ENCODE assay signal across 19 cellular contexts in genomic region chr17:69997332-69997731, GRCh38.
DNase-seq lines count a peak whose midpoint lies in the region; ATAC-seq, FAIRE-seq and TF ChIP-seq lines count a peak whose summit lies in the region.
"Had no signal": no experiment of that assay in that cellular context is flagged by ENCODE, and none has a peak within 500 bp of the region (broad histone marks: within the 10 kb centered on the region; RNA-seq: fewer than 3 reads in every experiment).

No MANE protein-coding gene starts in this region.

- no peaks in the 10 kb centered on the region for H3K4me1 ChIP-seq in mucosa of descending colon (ENCODE audit: low read depth)
- H3K4me1 ChIP-seq: upper lobe of left lung had no signal

- ATAC-seq in mucosa of descending colon (peak; percentile 91), GM19467 (IDR thresholded peaks at IDR 0.05; ENCODE audit: unreplicated experiment) (no peak)
- ATAC-seq: HCT116, right cardiac atrium had no signal

- intact Hi-C loops in mucosa of descending colon (cut with DNase I, micrococcal nuclease) (no loop called here), posterior vena cava (cut with DNase I) (no loop called here)

- H3K9me3 ChIP-seq in mucosa of descending colon, result no peaks in the 10 kb centered on the region

- no peaks in the 10 kb centered on the region for H3K36me3 ChIP-seq in mucosa of descending colon (ENCODE audit: low read depth)
- H3K36me3 ChIP-seq: heart left ventricle, upper lobe of left lung had no signal

- H3K4me3 ChIP-seq in epithelial cell of esophagus (ENCODE audit: low read length), result no peak overlapping the region
- no peak overlapping the region for H3K4me3 ChIP-seq in mucosa of descending colon
- H3K4me3 ChIP-seq: heart left ventricle, upper lobe of left lung had no signal

- DNase-seq in DMS53 treated with DMSO at 0.1 percent for 48 hours (lab: John Stamatoyannopoulos, UW; ENCODE audit: unreplicated experiment) (peak; percentile 32), RCC 7860 (ENCODE audit: low spot score) (peak; percentile 9), epithelial cell of esophagus (ENCODE audit: low read depth) (peak; percentile 66), mucosa of descending colon (peak in 1 of 3 donors; percentile 3), COLO829 (ENCODE audit: low spot score) (no peak), posterior vena cava (ENCODE audit: low spot score) (no peak), NCI-H2227 treated with DMSO at 0.1 percent for 48 hours (lab: John Stamatoyannopoulos, UW) (no peak)
- DNase-seq: activated naive CD4-positive, alpha-beta T cell treated with Interleukin-2 at 50 U/mL for 16 hours; activated T-cell treated with anti-CD3 and anti-CD28 coated beads for 4 hours; aorta; CD4-positive, alpha-beta memory T cell; cortex of kidney; heart left ventricle; NCI-H1930; right cardiac atrium; upper lobe of left lung had no signal

- TF ChIP-seq CTCF in epithelial cell of esophagus (IDR thresholded peaks at IDR 0.05; ENCODE audit: insufficient read depth, low read depth, low read length, missing control alignments) (no peak), mucosa of descending colon (IDR thresholded peaks at IDR 0.05) (no peak)

- FAIRE-seq in RCC 7860 (lab: Jason Lieb, UNC), result no peak
- FAIRE-seq: islet of Langerhans had no signal

Comparison
In these comparisons a context has a peak if more than half of its experiments do, and no peak if none do; other contexts are left out.
1. DNase-seq: peak in DMS53 treated with DMSO at 0.1 percent for 48 hours (single experiment), RCC 7860 (single experiment) and epithelial cell of esophagus (single experiment); none in COLO829 (single experiment), posterior vena cava (single experiment) and NCI-H2227 treated with DMSO at 0.1 percent for 48 hours (single experiment).